ENCODE assay signal across 1 cellular context in the genomic region with DNA sequence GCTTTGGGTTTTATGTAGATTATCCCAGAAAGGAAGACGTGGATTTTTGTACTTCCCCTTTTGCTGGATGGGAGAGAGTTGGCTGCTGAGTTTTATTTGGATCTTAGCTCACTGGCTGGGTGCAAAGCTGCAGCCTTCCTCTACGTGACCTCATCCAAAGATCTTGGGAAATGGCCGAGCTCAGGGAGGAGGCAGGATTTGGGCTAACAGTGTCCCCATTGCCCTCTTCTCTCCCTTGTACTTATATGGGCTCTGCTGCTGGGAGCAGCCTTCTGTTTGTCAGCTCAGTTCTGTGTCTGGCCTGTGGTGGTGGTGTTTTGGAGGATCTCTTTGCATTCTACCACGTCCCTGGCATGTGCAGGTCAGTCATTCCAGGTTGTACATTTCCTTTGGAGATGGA.
A peak's percentile ranks its signal among the peaks of the same experiment; 100 is the strongest.
TF ChIP-seq lines count a peak whose summit lies in the region.

No MANE protein-coding gene starts in this region.

TF ChIP-seq in K562, 482 proteins besides CTCF, POLR2A, EP300 and RAD21:
- TF ChIP-seq SPI1 (IDR thresholded peaks at IDR 0.05; ENCODE audit: borderline replicate concordance, low read depth, low read length) (0 out of 2 replicates have a peak, but pooled peaks have one; percentile 46), JUND (IDR thresholded peaks at IDR 0.05; ENCODE audit: borderline replicate concordance, low read depth, low read length) (no peak), JUND (tag; IDR thresholded peaks at IDR 0.05; ENCODE audit: borderline replicate concordance, low read depth, low read length) (no peak)
